In genomic region chr4:161680146-161680545, GRCh38 we compare ENCODE assay signal across 26 cellular contexts.
"Had no signal": no experiment of that assay in that cellular context is flagged by ENCODE, and none has a peak within 500 bp of the region (broad histone marks: within the 10 kb centered on the region; RNA-seq: fewer than 3 reads in every experiment).

No MANE protein-coding gene starts in this region.

- H3K4me3 Mint-ChIP-seq: activated CD4-positive, alpha-beta T cell treated with anti-CD3 and anti-CD28 coated beads for 36 hours; activated CD4-positive, alpha-beta T cell treated with anti-CD3 and anti-CD28 coated beads, Interleukin-2, amount 10 ng/mL, durations not matched to agents 7 days and 5 days; activated CD8-positive, alpha-beta T cell treated with anti-CD3 and anti-CD28 coated beads, Interleukin-2, amount 10 ng/mL, durations not matched to agents 7 days and 5 days; activated T-cell treated with anti-CD3 and anti-CD28 coated beads, Interleukin-2, amount 50 U/mL, for 24 hours; T-helper 1 cell treated with Interleukin-12 subunit alpha and Interleukin-12 subunit beta and Interleukin-4 antibody, amounts not matched to agents 30 μg/mL and 1 μg/mL, for 36 hours; T-helper 2 cell treated with Interferon-gamma antibody and Interleukin-4, amounts not matched to agents 5 μg/mL and 100 μg/mL, for 36 hours had no signal

- DNase-seq: activated CD4-positive, alpha-beta T cell treated with anti-CD3 and anti-CD28 coated beads for 36 hours; activated CD4-positive, alpha-beta T cell treated with anti-CD3 and anti-CD28 coated beads, Interleukin-2, amount 10 ng/mL, durations not matched to agents 7 days and 5 days; activated CD4-positive, alpha-beta T cell treated with anti-CD3 and anti-CD28 coated beads, Interleukin-2, amount 50 U/mL, for 48 hours; activated CD8-positive, alpha-beta T cell treated with anti-CD3 and anti-CD28 coated beads, Interleukin-2, amount 10 ng/mL, durations not matched to agents 7 days and 5 days; activated gamma-delta T cell; activated naive CD4-positive, alpha-beta T cell treated with Interleukin-2 at 50 U/mL for 16 hours; activated T-cell treated with anti-CD3 and anti-CD28 coated beads, Interleukin-2, amount 50 U/mL, for 24 hours; adrenal gland; body of pancreas; Karpas-422; KBM-7; NCI-H1105; NCI-H1417 treated with DMSO at 0.1 percent for 48 hours; NCI-H1694 treated with DMSO at 0.1 percent for 48 hours; NCI-H2029; NCI-H345; NCI-H524 treated with DMSO at 0.1 percent for 48 hours; NK-92 treated with Interleukin-12 subunit alpha and Interleukin-12 subunit beta, amount 100 ng/mL, for 24 hours; Right ventricle myocardium superior had no signal

- FAIRE-seq: astrocyte had no signal

- H3K4me3 ChIP-seq: adrenal gland, body of pancreas, breast epithelium had no signal

- H3K27ac Mint-ChIP-seq: activated CD4-positive, alpha-beta T cell treated with anti-CD3 and anti-CD28 coated beads for 36 hours; activated CD4-positive, alpha-beta T cell treated with anti-CD3 and anti-CD28 coated beads, Interleukin-2, amount 10 ng/mL, durations not matched to agents 7 days and 5 days; activated CD8-positive, alpha-beta T cell treated with anti-CD3 and anti-CD28 coated beads, Interleukin-2, amount 10 ng/mL, durations not matched to agents 7 days and 5 days; activated naive CD4-positive, alpha-beta T cell treated with anti-CD3 and anti-CD28 coated beads, Interleukin-2, amount 50 U/mL, for 72 hours; activated T-cell treated with anti-CD3 and anti-CD28 coated beads, Interleukin-2, amount 50 U/mL, for 24 hours; activated T-helper 2 cell treated with anti-CD3 and anti-CD28 coated beads, Interferon-gamma antibody, Interleukin-2, Interleukin-4, amounts not matched to agents 10 μg/mL and 5 μg/mL and 100 μg/mL, durations not matched to agents 14 hours and 24 hours and 36 hours; T-helper 1 cell treated with Interleukin-12 subunit alpha and Interleukin-12 subunit beta and Interleukin-4 antibody, amounts not matched to agents 30 μg/mL and 1 μg/mL, for 36 hours; T-helper 2 cell treated with Interferon-gamma antibody and Interleukin-4, amounts not matched to agents 5 μg/mL and 100 μg/mL, for 36 hours had no signal

- ATAC-seq: activated CD4-positive, alpha-beta T cell treated with anti-CD3 and anti-CD28 coated beads for 36 hours; activated CD4-positive, CD25-positive, alpha-beta regulatory T cell treated with anti-CD3 and anti-CD28 coated beads, Interleukin-2, amount 50 U/mL, for 24 hours; activated CD8-positive, alpha-beta T cell treated with anti-CD3 and anti-CD28 coated beads, Interleukin-2, amount 10 ng/mL, durations not matched to agents 7 days and 5 days; activated naive CD4-positive, alpha-beta T cell treated with anti-CD3 and anti-CD28 coated beads, Interleukin-2, amount 50 U/mL, for 72 hours; body of pancreas had no signal

- H3K4me1 ChIP-seq: adrenal gland, body of pancreas, breast epithelium had no signal

- H3K27me3 ChIP-seq: adrenal gland, body of pancreas, breast epithelium had no signal

- H3K4me1 Mint-ChIP-seq: activated CD4-positive, alpha-beta T cell treated with anti-CD3 and anti-CD28 coated beads for 36 hours; activated CD4-positive, alpha-beta T cell treated with anti-CD3 and anti-CD28 coated beads, Interleukin-2, amount 10 ng/mL, durations not matched to agents 7 days and 5 days had no signal

- H3K9me3 Mint-ChIP-seq: T-helper 1 cell treated with Interleukin-12 subunit alpha and Interleukin-12 subunit beta and Interleukin-4 antibody, amounts not matched to agents 30 μg/mL and 1 μg/mL, for 36 hours; T-helper 2 cell treated with Interferon-gamma antibody and Interleukin-4, amounts not matched to agents 5 μg/mL and 100 μg/mL, for 36 hours had no signal

- H3K36me3 Mint-ChIP-seq: activated naive CD4-positive, alpha-beta T cell treated with anti-CD3 and anti-CD28 coated beads, Interleukin-2, amount 50 U/mL, for 72 hours had no signal

- H3K9me3 ChIP-seq: adrenal gland, body of pancreas, breast epithelium had no signal

- H3K27ac ChIP-seq: adrenal gland, body of pancreas, breast epithelium had no signal

- H3K27me3 Mint-ChIP-seq: activated CD4-positive, alpha-beta T cell treated with anti-CD3 and anti-CD28 coated beads for 36 hours; activated CD4-positive, alpha-beta T cell treated with anti-CD3 and anti-CD28 coated beads, Interleukin-2, amount 10 ng/mL, durations not matched to agents 7 days and 5 days; activated T-cell treated with anti-CD3 and anti-CD28 coated beads, Interleukin-2, amount 50 U/mL, for 24 hours had no signal

- H3K36me3 ChIP-seq: adrenal gland, breast epithelium had no signal
